ENCODE assay signal across 9 cellular contexts in genomic region chr15:85750807-85751730, GRCh38. TPM values are rescaled to one million over a fixed set of nuclear protein-coding genes. Genes with fewer than 3 reads are reported as not detected.
A peak's percentile ranks its signal among the peaks of the same experiment; 100 is the strongest.
DNase-seq lines count a peak whose midpoint lies in the region; ATAC-seq and TF ChIP-seq lines count a peak whose summit lies in the region.
"Had no signal": no experiment of that assay in that cellular context is flagged by ENCODE, and none has a peak within 500 bp of the region (broad histone marks: within the 10 kb centered on the region; RNA-seq: fewer than 3 reads in every experiment).

No MANE protein-coding gene starts in this region.

- no peak overlapping the region for H2BK5ac ChIP-seq in H9 (ENCODE audit: insufficient read length, low read length)

- H3K4me2 ChIP-seq in H9 (ENCODE audit: insufficient read depth, insufficient read length, low read length) = peak overlapping the region; percentile 57

- intact Hi-C loops in ascending aorta (cut with DNase I) (no loop called here), sciatic nerve (cut with DNase I) (no loop called here)

- H3K56ac ChIP-seq in H9 (ENCODE audit: insufficient read length, low read depth, low read length) = no peak overlapping the region

- peaks cover 5% of the 10 kb centered on the region; the same call in 1 of the 2 replicates for H3K4me1 ChIP-seq in H9 (ENCODE audit: insufficient read depth, low read length)
- peaks cover 6 to 27% of the 10 kb centered on the region in 2 donors for H3K4me1 ChIP-seq in ascending aorta

- H4K8ac ChIP-seq in H9 (replicated peaks; ENCODE audit: insufficient read length, low read depth, low read length) = no peak overlapping the region

- no peak overlapping the region for H4K91ac ChIP-seq in H9 (ENCODE audit: insufficient read length, low read depth, low read length)

- peaks cover 9 to 45% (median 38%) of the 10 kb centered on the region in 3 experiments; a peak in 6 of 7 replicates for H3K36me3 Mint-ChIP-seq in H9 (ENCODE audit: insufficient read depth in 1 of 3, low read depth in 3 of 3)

- ATAC-seq in sciatic nerve (peak; percentile 77), GM18868 (IDR thresholded peaks at IDR 0.05; ENCODE audit: unreplicated experiment) (no peak)

- H3K9me3 ChIP-seq in H9 (ENCODE audit: control insufficient read depth, low read depth, low read length) (no peaks in the 10 kb centered on the region), ascending aorta (no peaks in the 10 kb centered on the region)

- no peaks in the 10 kb centered on the region; the same call in 1 of the 2 replicates for H3K27me3 Mint-ChIP-seq in H9 (ENCODE audit: low read depth)

- H3K79me1 ChIP-seq in H9 (ENCODE audit: insufficient read depth, low read depth, low read length, poor library complexity, severe bottlenecking) = no peaks in the 10 kb centered on the region

- H2BK20ac ChIP-seq in H9 (ENCODE audit: low read depth, low read length, poor library complexity, severe bottlenecking) = no peak overlapping the region

- peak overlapping the region; percentile 92 to 97 (median 92) for H3K27ac Mint-ChIP-seq in H9

- H3K4ac ChIP-seq in H9 (ENCODE audit: low read depth, low read length) = no peak overlapping the region

- H2AFZ ChIP-seq in H9 (ENCODE audit: low read length) = no peak overlapping the region

- peaks cover 61 to 65% of the 10 kb centered on the region in 2 experiments for H3K4me1 Mint-ChIP-seq in H9

- TF ChIP-seq CTCF in H9 (conservative IDR thresholded peaks at IDR 0.05) = no peak
- TF ChIP-seq CTCF in ascending aorta (IDR thresholded peaks at IDR 0.05) = peak in 1 of 3 experiments; percentile 12

- H3K27me3 ChIP-seq in H9 (ENCODE audit: insufficient read depth, low read length) (no peaks in the 10 kb centered on the region), ascending aorta (no peaks in the 10 kb centered on the region)

- H4K20me1 ChIP-seq in H9 (ENCODE audit: control insufficient read depth, insufficient read depth, insufficient read length) = no peaks in the 10 kb centered on the region

- peaks cover 4% of the 10 kb centered on the region for H3K23me2 ChIP-seq in H9 (ENCODE audit: insufficient read length, low read depth, low read length, poor library complexity, severe bottlenecking)

- no peak overlapping the region for H3K27ac ChIP-seq in H9 (ENCODE audit: insufficient read length, low read depth, low read length)
- H3K27ac ChIP-seq in ascending aorta = peak overlapping the region; percentile 67 to 81

- H2BK12ac ChIP-seq in H9 (ENCODE audit: insufficient read length, low read depth, low read length) = no peak overlapping the region

- no CpG with 5 or more reads among the region's 21 CpGs for WGBS in H9 (ENCODE audit: extremely low coverage, insufficient read length, low lambda C conversion rate)

- H2BK120ac ChIP-seq in H9 (ENCODE audit: low read depth, low read length, poor library complexity, severe bottlenecking) = no peak overlapping the region

- peak; percentile 87 for DNase-seq in H9
- DNase-seq in ascending aorta (ENCODE audit: low spot score in 2 of 2) = peak in 1 of 2 donors; percentile 64
- peak; percentile 73 for DNase-seq in iPS-NIHi11 (ENCODE audit: low spot score)
- peak; percentile 65 for DNase-seq in sciatic nerve (ENCODE audit: low spot score)
- DNase-seq in cortex of kidney (lab: John Stamatoyannopoulos, UW) = no peak
- no peak for DNase-seq in NCI-H1417 treated with DMSO at 0.1 percent for 48 hours (lab: John Stamatoyannopoulos, UW)
- DNase-seq in NCI-H2107 treated with DMSO at 0.1 percent for 48 hours (lab: John Stamatoyannopoulos, UW; ENCODE audit: unreplicated experiment) = no peak
- DNase-seq: NCI-H1417 had no signal

- H3K4me3 Mint-ChIP-seq in H9 = peak overlapping the region; percentile 44 to 65; a peak in 4 of 5 replicates

- no peak overlapping the region for H3K18ac ChIP-seq in H9 (ENCODE audit: insufficient read length, low read depth, low read length)

- H3K36me3 ChIP-seq in ascending aorta = peaks cover 26 to 31% of the 10 kb centered on the region in 2 donors

- H3K9ac ChIP-seq in H9 (ENCODE audit: extremely low read depth, insufficient read length, low read length) = no peak overlapping the region

- peak overlapping the region in 1 of 2 donors; percentile 51 for H3K4me3 ChIP-seq in ascending aorta

- H3T11ph ChIP-seq in H9 (ENCODE audit: low read length) = no peak overlapping the region

- no peak overlapping the region for H2AK5ac ChIP-seq in H9 (ENCODE audit: insufficient read length, low read length)

- H4K5ac ChIP-seq in H9 (ENCODE audit: insufficient read length, low read depth, low read length) = no peak overlapping the region

- H3K23ac ChIP-seq in H9 (ENCODE audit: insufficient read length, low read depth, low read length) = no peak overlapping the region

- no peaks in the 10 kb centered on the region for H3K79me2 ChIP-seq in H9 (ENCODE audit: insufficient read depth, low read length)

- no peak overlapping the region for H3K14ac ChIP-seq in H9 (ENCODE audit: insufficient read depth, low read length)

- no peak overlapping the region for H2BK15ac ChIP-seq in H9 (ENCODE audit: low read depth, low read length)

- H3K9me3 Mint-ChIP-seq in H9 = no peaks in the 10 kb centered on the region

RNA-seq across cellular contexts. Expression of gene KLHL25, which starts 43.7 kb away (rescaled TPM):
- total RNA-seq in H9 (2021) (18.2 and 18.4 TPM in 2 replicates), ascending aorta (12.6 TPM), sciatic nerve (6.2 TPM)

Comparison
In these comparisons a context has a peak if more than half of its experiments do, and no peak if none do; other contexts are left out.
1. DNase-seq: peak in H9 (single experiment), iPS-NIHi11 (single experiment) and sciatic nerve (single experiment); none in cortex of kidney (single experiment), NCI-H1417 treated with DMSO at 0.1 percent for 48 hours (single experiment) and NCI-H2107 treated with DMSO at 0.1 percent for 48 hours (single experiment).